ENCODE assay signal across 23 cellular contexts in genomic region chr17:81159611-81160265, GRCh38. TPM values are rescaled to one million over a fixed set of nuclear protein-coding genes. Genes with fewer than 3 reads are reported as not detected.
DNase-seq lines count a peak whose midpoint lies in the region; ATAC-seq and TF ChIP-seq lines count a peak whose summit lies in the region.
"Had no signal": no experiment of that assay in that cellular context is flagged by ENCODE, and none has a peak within 500 bp of the region (broad histone marks: within the 10 kb centered on the region; RNA-seq: fewer than 3 reads in every experiment).

No MANE protein-coding gene starts in this region.

- H3K27ac ChIP-seq in breast epithelium (no peak overlapping the region), mammary epithelial cell (ENCODE audit: insufficient read depth, low read depth, low read length) (no peak overlapping the region), esophagus squamous epithelium (peak overlapping the region in 2 of 4 donors; percentile 25 to 29), upper lobe of left lung (peak overlapping the region; percentile 66 to 92 (median 85)), gastroesophageal sphincter (peak overlapping the region in 1 of 4 donors; percentile 62)

- H3K9me3 ChIP-seq in breast epithelium (no peaks in the 10 kb centered on the region), mammary epithelial cell (replicated peaks; ENCODE audit: insufficient read depth, low read length) (no peaks in the 10 kb centered on the region), esophagus squamous epithelium (no peaks in the 10 kb centered on the region), upper lobe of left lung (no peaks in the 10 kb centered on the region), gastroesophageal sphincter (no peaks in the 10 kb centered on the region)

- H3K9ac ChIP-seq in mammary epithelial cell (ENCODE audit: insufficient read depth, low read length): no peak overlapping the region

- no peak for DNase-seq in breast epithelium (ENCODE audit: low spot score in 2 of 2)
- DNase-seq in mammary epithelial cell: no peak
- no peak for DNase-seq in esophagus squamous epithelium (lab: John Stamatoyannopoulos, UW)
- no peak for DNase-seq in natural killer cell treated with Interleukin-12 subunit alpha and Interleukin-12 subunit beta and Interleukin-15 and Interleukin-18, amount 100 ng/mL, for 72 hours (ENCODE audit: low spot score)
- DNase-seq in upper lobe of left lung: no peak
- DNase-seq in amniotic stem cell (lab: John Stamatoyannopoulos, UW): no peak
- no peak for DNase-seq in hypothalamus (lab: John Stamatoyannopoulos, UW)
- DNase-seq: activated T-cell treated with anti-CD3 and anti-CD28 coated beads, Interleukin-2, amount 50 U/mL, for 48 hours; DMS 273 treated with DMSO at 0.1 percent for 48 hours; NCI-H187 treated with DMSO at 0.1 percent for 48 hours; NCI-H446; NK-92 treated with Interleukin-12 subunit alpha and Interleukin-12 subunit beta, amount 100 ng/mL, for 24 hours; T1000 had no signal

- no peak overlapping the region for H2AFZ ChIP-seq in mammary epithelial cell (ENCODE audit: low read depth, low read length)

- H3K27me3 ChIP-seq in breast epithelium: peaks cover 0 to 6% of the 10 kb centered on the region in 2 donors
- H3K27me3 ChIP-seq in mammary epithelial cell (ENCODE audit: insufficient read depth, low read length): no peaks in the 10 kb centered on the region
- peaks cover 0 to 56% (median 0%) of the 10 kb centered on the region in 4 donors for H3K27me3 ChIP-seq in esophagus squamous epithelium
- peaks cover 0 to under 1% (median 0%) of the 10 kb centered on the region in 4 donors for H3K27me3 ChIP-seq in upper lobe of left lung
- H3K27me3 ChIP-seq in gastroesophageal sphincter: peaks cover 4% of the 10 kb centered on the region

- no peak overlapping the region for H3K27ac Mint-ChIP-seq in natural killer cell treated with Interleukin-12 subunit alpha and Interleukin-12 subunit beta and Interleukin-15 and Interleukin-18, amount 100 ng/mL, for 72 hours
- H3K27ac Mint-ChIP-seq: activated naive CD4-positive, alpha-beta T cell treated with anti-CD3 and anti-CD28 coated beads, Interleukin-2, amount 50 U/mL, for 72 hours; brain; type B pancreatic cell had no signal

- no peak overlapping the region for H3K4me3 Mint-ChIP-seq in natural killer cell treated with Interleukin-12 subunit alpha and Interleukin-12 subunit beta and Interleukin-15 and Interleukin-18, amount 100 ng/mL, for 72 hours
- H3K4me3 Mint-ChIP-seq: brain, neural crest cell, type B pancreatic cell had no signal

- no TSS peak for BruUV-seq in mammary epithelial cell (replicated peaks; lab: Mats Ljungman, UMichigan)

- H3K4me1 ChIP-seq in breast epithelium (no peaks in the 10 kb centered on the region), mammary epithelial cell (ENCODE audit: insufficient read depth, low read length) (no peaks in the 10 kb centered on the region), esophagus squamous epithelium (peaks cover 0 to 20% (median under 1%) of the 10 kb centered on the region in 3 donors), upper lobe of left lung (peaks cover 9 to 25% (median 16%) of the 10 kb centered on the region in 4 donors), gastroesophageal sphincter (peaks cover 0 to 18% (median under 1%) of the 10 kb centered on the region in 3 donors)

- dilution Hi-C loops in mammary epithelial cell (cut with HindIII; ENCODE audit: low sequenced_read_pairs): no loop called here

- peak; percentile 3 to 49 for ATAC-seq in natural killer cell treated with Interleukin-12 subunit alpha and Interleukin-12 subunit beta and Interleukin-15 and Interleukin-18, amount 100 ng/mL, for 72 hours
- ATAC-seq in upper lobe of left lung (ENCODE audit: low FRiP score in 2 of 2): peak; percentile 4 to 6
- no peak for ATAC-seq in gastroesophageal sphincter

- CTCF ChIA-PET in mammary epithelial cell (lab: Charles Lee; ENCODE audit: low non-redundant PET): no interaction called here

- H3K4me2 ChIP-seq in mammary epithelial cell (ENCODE audit: insufficient read depth, low read depth, low read length): no peak overlapping the region

- in situ Hi-C loops in mammary epithelial cell (cut with MboI; ENCODE audit: low sequenced_read_pairs in 2 of 2): no loop called here

- no peaks in the 10 kb centered on the region for H3K27me3 Mint-ChIP-seq in natural killer cell treated with Interleukin-12 subunit alpha and Interleukin-12 subunit beta and Interleukin-15 and Interleukin-18, amount 100 ng/mL, for 72 hours
- H3K27me3 Mint-ChIP-seq: type B pancreatic cell had no signal

- TF ChIP-seq POLR2A in breast epithelium (IDR thresholded peaks at IDR 0.05): no peak
- no peak for TF ChIP-seq POLR2A in esophagus squamous epithelium (IDR thresholded peaks at IDR 0.05)
- no peak for TF ChIP-seq POLR2A in upper lobe of left lung (IDR thresholded peaks at IDR 0.05)
- no peak for TF ChIP-seq POLR2A in gastroesophageal sphincter (IDR thresholded peaks at IDR 0.05)

- peaks cover 0 to 7% of the 10 kb centered on the region in 2 donors for H3K4me1 Mint-ChIP-seq in natural killer cell treated with Interleukin-12 subunit alpha and Interleukin-12 subunit beta and Interleukin-15 and Interleukin-18, amount 100 ng/mL, for 72 hours (ENCODE audit: low read depth in 2 of 2)
- H3K4me1 Mint-ChIP-seq: neural crest cell had no signal

- H3K36me3 ChIP-seq in breast epithelium (no peaks in the 10 kb centered on the region), mammary epithelial cell (ENCODE audit: insufficient read depth, low read length) (no peaks in the 10 kb centered on the region), esophagus squamous epithelium (no peaks in the 10 kb centered on the region), upper lobe of left lung (no peaks in the 10 kb centered on the region), gastroesophageal sphincter (no peaks in the 10 kb centered on the region)

- H3K4me3 ChIP-seq in breast epithelium (peak overlapping the region; percentile 36 to 56 (median 37)), mammary epithelial cell (replicated peaks in 1 of 3; ENCODE audit: insufficient read depth in 1 of 3, low read depth in 2 of 3, low read length in 3 of 3) (no peak overlapping the region), esophagus squamous epithelium (peak overlapping the region in 3 of 4 donors; percentile 28 to 58 (median 38)), upper lobe of left lung (peak overlapping the region; percentile 25 to 60 (median 44)), gastroesophageal sphincter (peak overlapping the region in 1 of 2 donors; percentile 39)

- no peaks in the 10 kb centered on the region for H3K79me2 ChIP-seq in mammary epithelial cell (ENCODE audit: insufficient read depth, low read length)

- WGBS in mammary epithelial cell (ENCODE audit: low coverage, missing lambda C conversion rate): 61% methylated on average over 8 of the region's 25 CpGs
- 61 to 85% methylated on average over 3 to 10 of the region's 25 CpGs for WGBS in esophagus squamous epithelium, 2 donors
- WGBS in upper lobe of left lung, 2 donors: 50 to 54% methylated on average over 10 to 16 of the region's 25 CpGs
- WGBS in gastroesophageal sphincter (ENCODE audit: low coverage in 1 of 2), 2 donors: no CpG with 5 or more reads among the region's 25 CpGs

- H4K20me1 ChIP-seq in mammary epithelial cell (ENCODE audit: insufficient read depth, low read length): no peaks in the 10 kb centered on the region

- TF ChIP-seq CTCF in breast epithelium (IDR thresholded peaks at IDR 0.05) (no peak), mammary epithelial cell (conservative IDR thresholded peaks at IDR 0.05 in 1 of 2, IDR thresholded peaks at IDR 0.05 in 1 of 2; ENCODE audit: extremely low read depth in 1 of 2, insufficient read depth in 1 of 2, low read depth in 1 of 2, low read length in 2 of 2) (no peak), esophagus squamous epithelium (IDR thresholded peaks at IDR 0.05) (no peak), upper lobe of left lung (IDR thresholded peaks at IDR 0.05) (no peak), gastroesophageal sphincter (IDR thresholded peaks at IDR 0.05) (no peak)

- H3K9me3 Mint-ChIP-seq in natural killer cell treated with Interleukin-12 subunit alpha and Interleukin-12 subunit beta and Interleukin-15 and Interleukin-18, amount 100 ng/mL, for 72 hours: no peaks in the 10 kb centered on the region
- H3K9me3 Mint-ChIP-seq: activated naive CD4-positive, alpha-beta T cell treated with anti-CD3 and anti-CD28 coated beads, Interleukin-2, amount 50 U/mL, for 72 hours; brain; neural crest cell; stimulated activated memory B cell treated with anti-CD40 and anti-IgM and Interleukin-4, amounts not matched to agents 10 μg/mL and 1 μg/mL and 100 μg/mL, for 72 hours; type B pancreatic cell had no signal

- no peak for TF ChIP-seq EP300 in upper lobe of left lung (IDR thresholded peaks at IDR 0.05)
- no peak for TF ChIP-seq EP300 in gastroesophageal sphincter (IDR thresholded peaks at IDR 0.05)

- intact Hi-C loops in breast epithelium (cut with DNase I; ENCODE audit: low total_unique reads): no loop called here
- intact Hi-C loops in mammary epithelial cell (cut with micrococcal nuclease): no loop called here
- intact Hi-C loops in esophagus squamous epithelium (cut with DNase I): no loop called here

- H3K36me3 Mint-ChIP-seq in natural killer cell treated with Interleukin-12 subunit alpha and Interleukin-12 subunit beta and Interleukin-15 and Interleukin-18, amount 100 ng/mL, for 72 hours: no peaks in the 10 kb centered on the region
- H3K36me3 Mint-ChIP-seq: activated naive CD4-positive, alpha-beta T cell treated with anti-CD3 and anti-CD28 coated beads, Interleukin-2, amount 50 U/mL, for 72 hours; stimulated activated memory B cell treated with anti-CD40 and anti-IgM and Interleukin-4, amounts not matched to agents 10 μg/mL and 1 μg/mL and 100 μg/mL, for 72 hours; type B pancreatic cell had no signal

RNA-seq across cellular contexts. Expression of gene PVALEF, which starts 5.6 kb away (rescaled TPM):
- total RNA-seq in breast epithelium: not detected
- total RNA-seq in mammary epithelial cell: not detected
- not detected for polyA plus RNA-seq in mammary epithelial cell
- polyA minus RNA-seq in mammary epithelial cell: not detected
- total RNA-seq in esophagus squamous epithelium: not detected
- total RNA-seq in natural killer cell treated with Interleukin-12 subunit alpha and Interleukin-12 subunit beta and Interleukin-15 and Interleukin-18, amount 100 ng/mL, for 72 hours: not detected
- total RNA-seq in upper lobe of left lung: not detected
- total RNA-seq in gastroesophageal sphincter: not detected
- total RNA-seq: activated naive CD4-positive, alpha-beta T cell treated with anti-CD3 and anti-CD28 coated beads, Interleukin-2, amount 50 U/mL, for 72 hours; dermis microvascular lymphatic vessel endothelial cell; mesenteric fat pad; neural crest cell; RPMI7951 had no signal
- polyA plus RNA-seq: esophagus had no signal

RNA-seq across cellular contexts. Expression of gene AATK, which starts 6.3 kb away (rescaled TPM):
- under 1 TPM; under 0.01 to 0.98 (median 0.73) TPM for total RNA-seq in breast epithelium
- 1 to 10 TPM in 1 of 2 donors, under 1 TPM in 1; 0.73 to 2.0 TPM for total RNA-seq in mammary epithelial cell
- polyA plus RNA-seq in mammary epithelial cell: 0.29 TPM
- polyA minus RNA-seq in mammary epithelial cell: not detected
- 1 to 10 TPM in 1 of 4 donors, under 1 TPM in 2, not detected in 1; 0.57 to 1.5 (median 0.70) TPM for total RNA-seq in esophagus squamous epithelium
- 1 to 10 TPM; 1.8 to 7.6 TPM for total RNA-seq in natural killer cell treated with Interleukin-12 subunit alpha and Interleukin-12 subunit beta and Interleukin-15 and Interleukin-18, amount 100 ng/mL, for 72 hours
- total RNA-seq in upper lobe of left lung: 100 to 1,000 TPM in 3 of 6 donors, 10 to 100 TPM in 3; 39.2 to 144 (median 92.2) TPM
- total RNA-seq in gastroesophageal sphincter: 10 to 100 TPM; 14.5 to 28.0 (median 22.1) TPM
- total RNA-seq: RPMI7951 had no signal

Comparison
In these comparisons a context has a peak if more than half of its experiments do, and no peak if none do; other contexts are left out.
1. H3K4me3 ChIP-seq: peak in breast epithelium (3 of 3), esophagus squamous epithelium (3 of 4) and upper lobe of left lung (4 of 4); none in mammary epithelial cell (0 of 3).
2. H3K27ac ChIP-seq: peak in upper lobe of left lung (4 of 4); none in breast epithelium (0 of 2) and mammary epithelial cell (single experiment).